ENCODE assay signal across 11 cellular contexts in the genomic region with DNA sequence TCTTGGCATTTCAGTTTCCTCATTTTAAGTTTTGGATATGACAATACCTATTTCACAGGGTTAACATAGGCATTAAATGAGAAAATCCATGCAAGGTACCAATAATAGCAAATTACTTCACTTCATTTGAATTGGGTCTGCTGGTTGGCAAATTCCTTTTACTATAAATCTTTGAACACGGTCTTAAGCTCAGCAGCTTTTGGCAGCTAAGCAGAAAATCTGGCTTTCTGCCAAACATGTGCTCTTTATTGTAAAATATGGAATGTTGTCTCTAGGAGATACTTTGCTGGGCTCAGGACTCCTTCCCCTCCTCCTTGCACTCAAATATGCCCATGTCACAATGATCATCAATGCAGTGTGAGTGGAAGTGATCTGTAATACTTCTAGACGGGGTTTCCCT. TPM values are rescaled to one million over a fixed set of nuclear protein-coding genes. Genes with fewer than 3 reads are reported as not detected.
DNase-seq lines count a peak whose midpoint lies in the region; ATAC-seq and TF ChIP-seq lines count a peak whose summit lies in the region.
"Had no signal": no experiment of that assay in that cellular context is flagged by ENCODE, and none has a peak within 500 bp of the region (broad histone marks: within the 10 kb centered on the region; RNA-seq: fewer than 3 reads in every experiment).

No MANE protein-coding gene starts in this region.

- H3K4me1 Mint-ChIP-seq in activated CD8-positive, alpha-beta T cell treated with anti-CD3 and anti-CD28 coated beads, Interleukin-2, amount 10 ng/mL, durations not matched to agents 7 days and 5 days (ENCODE audit: low read depth): no peaks in the 10 kb centered on the region
- H3K4me1 Mint-ChIP-seq in WTC11: no peaks in the 10 kb centered on the region

- no peaks in the 10 kb centered on the region for H3K9me3 Mint-ChIP-seq in activated CD8-positive, alpha-beta T cell treated with anti-CD3 and anti-CD28 coated beads, Interleukin-2, amount 10 ng/mL, durations not matched to agents 7 days and 5 days (ENCODE audit: insufficient read depth)
- peaks cover 18% of the 10 kb centered on the region for H3K9me3 Mint-ChIP-seq in WTC11

- no peak overlapping the region for H3K4me3 ChIP-seq in brain microvascular endothelial cell (ENCODE audit: low read depth, low read length)
- H3K4me3 ChIP-seq: heart right ventricle had no signal

- H3K36me3 Mint-ChIP-seq in activated CD8-positive, alpha-beta T cell treated with anti-CD3 and anti-CD28 coated beads, Interleukin-2, amount 10 ng/mL, durations not matched to agents 7 days and 5 days (ENCODE audit: low read depth): no peaks in the 10 kb centered on the region
- no peaks in the 10 kb centered on the region for H3K36me3 Mint-ChIP-seq in WTC11

- TF ChIP-seq CTCF in brain microvascular endothelial cell (IDR thresholded peaks at IDR 0.05; ENCODE audit: low read depth, low read length, missing control alignments): no peak
- no peak for TF ChIP-seq CTCF in WTC11 (IDR thresholded peaks at IDR 0.05)

- in situ Hi-C loops in brain microvascular endothelial cell (cut with HindIII; ENCODE audit: low pct_ligation_motif_present, low sequenced_read_pairs): no loop called here

- DNase-seq in NCI-H510A treated with DMSO at 0.1 percent for 48 hours (lab: John Stamatoyannopoulos, UW) (peak; percentile 36), NCI-H510A (lab: John Stamatoyannopoulos, UW) (no peak), NCI-H2171 (lab: John Stamatoyannopoulos, UW) (peak; percentile 22), brain microvascular endothelial cell (peak; percentile 49), sciatic nerve (ENCODE audit: low spot score) (no peak), SIG-M5 (lab: John Stamatoyannopoulos, UW) (no peak), WTC11 (ENCODE audit: low spot score) (no peak)
- no peak for DNase-seq in activated CD8-positive, alpha-beta T cell treated with anti-CD3 and anti-CD28 coated beads, Interleukin-2, amount 10 ng/mL, durations not matched to agents 7 days and 5 days
- DNase-seq: T1000 had no signal

- peaks cover 5% of the 10 kb centered on the region for H3K27me3 Mint-ChIP-seq in activated CD8-positive, alpha-beta T cell treated with anti-CD3 and anti-CD28 coated beads, Interleukin-2, amount 10 ng/mL, durations not matched to agents 7 days and 5 days (ENCODE audit: low read depth)
- H3K27me3 Mint-ChIP-seq in WTC11 (ENCODE audit: low read depth): no peaks in the 10 kb centered on the region

- no peaks in the 10 kb centered on the region for H3K36me3 ChIP-seq in brain microvascular endothelial cell (replicated peaks)
- H3K36me3 ChIP-seq: heart right ventricle had no signal

- no peak overlapping the region for H3K27ac ChIP-seq in brain microvascular endothelial cell
- H3K27ac ChIP-seq: heart right ventricle had no signal

- ATAC-seq in sciatic nerve (peak; percentile 65), WTC11 (no peak)
- ATAC-seq in activated CD8-positive, alpha-beta T cell treated with anti-CD3 and anti-CD28 coated beads, Interleukin-2, amount 10 ng/mL, durations not matched to agents 7 days and 5 days: no peak

- CTCF ChIA-PET in activated CD8-positive, alpha-beta T cell treated with anti-CD3 and anti-CD28 coated beads, Interleukin-2, amount 10 ng/mL, durations not matched to agents 7 days and 5 days (lab: Charles Lee): no interaction called here
- CTCF ChIA-PET in WTC11 (lab: Charles Lee): interaction anchor here (1.0 kb wide), 1 partner anchor 89 kb away, joined by 3 read pairs; no protein-coding TSS in a partner anchor

- H3K27ac Mint-ChIP-seq in activated CD8-positive, alpha-beta T cell treated with anti-CD3 and anti-CD28 coated beads, Interleukin-2, amount 10 ng/mL, durations not matched to agents 7 days and 5 days: no peak overlapping the region
- no peak overlapping the region for H3K27ac Mint-ChIP-seq in WTC11

- no peak overlapping the region for H3K4me3 Mint-ChIP-seq in activated CD8-positive, alpha-beta T cell treated with anti-CD3 and anti-CD28 coated beads, Interleukin-2, amount 10 ng/mL, durations not matched to agents 7 days and 5 days
- no peak overlapping the region for H3K4me3 Mint-ChIP-seq in WTC11

- intact Hi-C loops in sciatic nerve (cut with DNase I): no loop called here

- POLR2A ChIA-PET in activated CD8-positive, alpha-beta T cell treated with anti-CD3 and anti-CD28 coated beads, Interleukin-2, amount 10 ng/mL, durations not matched to agents 7 days and 5 days (lab: Charles Lee): no interaction called here
- POLR2A ChIA-PET in WTC11 (lab: Charles Lee): no interaction called here

- H3K27me3 ChIP-seq in brain microvascular endothelial cell (replicated peaks): no peaks in the 10 kb centered on the region
- H3K27me3 ChIP-seq: heart right ventricle had no signal

TF ChIP-seq in WTC11, 78 proteins besides CTCF, POLR2A, EP300 and RAD21 (continues in another document):
- TF ChIP-seq TCF7 (CRISPR knock-in tag; IDR thresholded peaks at IDR 0.05; ENCODE audit: low read depth): no peak
- no peak for TF ChIP-seq NR1H2 (CRISPR knock-in tag; IDR thresholded peaks at IDR 0.05)
- TF ChIP-seq, protein P1, sequence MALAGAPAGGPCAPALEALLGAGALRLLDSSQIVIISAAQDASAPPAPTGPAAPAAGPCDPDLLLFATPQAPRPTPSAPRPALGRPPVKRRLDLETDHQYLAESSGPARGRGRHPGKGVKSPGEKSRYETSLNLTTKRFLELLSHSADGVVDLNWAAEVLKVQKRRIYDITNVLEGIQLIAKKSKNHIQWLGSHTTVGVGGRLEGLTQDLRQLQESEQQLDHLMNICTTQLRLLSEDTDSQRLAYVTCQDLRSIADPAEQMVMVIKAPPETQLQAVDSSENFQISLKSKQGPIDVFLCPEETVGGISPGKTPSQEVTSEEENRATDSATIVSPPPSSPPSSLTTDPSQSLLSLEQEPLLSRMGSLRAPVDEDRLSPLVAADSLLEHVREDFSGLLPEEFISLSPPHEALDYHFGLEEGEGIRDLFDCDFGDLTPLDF (CRISPR knock-in tag; IDR thresholded peaks at IDR 0.05): no peak
- no peak for TF ChIP-seq RELA (CRISPR knock-in tag; IDR thresholded peaks at IDR 0.05; ENCODE audit: borderline replicate concordance)
- no peak for TF ChIP-seq OVOL2 (CRISPR knock-in tag; IDR thresholded peaks at IDR 0.05; ENCODE audit: borderline replicate concordance)
- TF ChIP-seq FOXK1 (CRISPR knock-in tag; IDR thresholded peaks at IDR 0.05): no peak
- no peak for TF ChIP-seq ZNF138 (CRISPR knock-in tag; conservative IDR thresholded peaks at IDR 0.05)
- TF ChIP-seq, protein P2, sequence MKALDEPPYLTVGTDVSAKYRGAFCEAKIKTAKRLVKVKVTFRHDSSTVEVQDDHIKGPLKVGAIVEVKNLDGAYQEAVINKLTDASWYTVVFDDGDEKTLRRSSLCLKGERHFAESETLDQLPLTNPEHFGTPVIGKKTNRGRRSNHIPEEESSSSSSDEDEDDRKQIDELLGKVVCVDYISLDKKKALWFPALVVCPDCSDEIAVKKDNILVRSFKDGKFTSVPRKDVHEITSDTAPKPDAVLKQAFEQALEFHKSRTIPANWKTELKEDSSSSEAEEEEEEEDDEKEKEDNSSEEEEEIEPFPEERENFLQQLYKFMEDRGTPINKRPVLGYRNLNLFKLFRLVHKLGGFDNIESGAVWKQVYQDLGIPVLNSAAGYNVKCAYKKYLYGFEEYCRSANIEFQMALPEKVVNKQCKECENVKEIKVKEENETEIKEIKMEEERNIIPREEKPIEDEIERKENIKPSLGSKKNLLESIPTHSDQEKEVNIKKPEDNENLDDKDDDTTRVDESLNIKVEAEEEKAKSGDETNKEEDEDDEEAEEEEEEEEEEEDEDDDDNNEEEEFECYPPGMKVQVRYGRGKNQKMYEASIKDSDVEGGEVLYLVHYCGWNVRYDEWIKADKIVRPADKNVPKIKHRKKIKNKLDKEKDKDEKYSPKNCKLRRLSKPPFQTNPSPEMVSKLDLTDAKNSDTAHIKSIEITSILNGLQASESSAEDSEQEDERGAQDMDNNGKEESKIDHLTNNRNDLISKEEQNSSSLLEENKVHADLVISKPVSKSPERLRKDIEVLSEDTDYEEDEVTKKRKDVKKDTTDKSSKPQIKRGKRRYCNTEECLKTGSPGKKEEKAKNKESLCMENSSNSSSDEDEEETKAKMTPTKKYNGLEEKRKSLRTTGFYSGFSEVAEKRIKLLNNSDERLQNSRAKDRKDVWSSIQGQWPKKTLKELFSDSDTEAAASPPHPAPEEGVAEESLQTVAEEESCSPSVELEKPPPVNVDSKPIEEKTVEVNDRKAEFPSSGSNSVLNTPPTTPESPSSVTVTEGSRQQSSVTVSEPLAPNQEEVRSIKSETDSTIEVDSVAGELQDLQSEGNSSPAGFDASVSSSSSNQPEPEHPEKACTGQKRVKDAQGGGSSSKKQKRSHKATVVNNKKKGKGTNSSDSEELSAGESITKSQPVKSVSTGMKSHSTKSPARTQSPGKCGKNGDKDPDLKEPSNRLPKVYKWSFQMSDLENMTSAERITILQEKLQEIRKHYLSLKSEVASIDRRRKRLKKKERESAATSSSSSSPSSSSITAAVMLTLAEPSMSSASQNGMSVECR (CRISPR knock-in tag; IDR thresholded peaks at IDR 0.05; ENCODE audit: borderline replicate concordance): no peak
- TF ChIP-seq SP1 (CRISPR knock-in tag; conservative IDR thresholded peaks at IDR 0.05): no peak
- TF ChIP-seq, protein P3, sequence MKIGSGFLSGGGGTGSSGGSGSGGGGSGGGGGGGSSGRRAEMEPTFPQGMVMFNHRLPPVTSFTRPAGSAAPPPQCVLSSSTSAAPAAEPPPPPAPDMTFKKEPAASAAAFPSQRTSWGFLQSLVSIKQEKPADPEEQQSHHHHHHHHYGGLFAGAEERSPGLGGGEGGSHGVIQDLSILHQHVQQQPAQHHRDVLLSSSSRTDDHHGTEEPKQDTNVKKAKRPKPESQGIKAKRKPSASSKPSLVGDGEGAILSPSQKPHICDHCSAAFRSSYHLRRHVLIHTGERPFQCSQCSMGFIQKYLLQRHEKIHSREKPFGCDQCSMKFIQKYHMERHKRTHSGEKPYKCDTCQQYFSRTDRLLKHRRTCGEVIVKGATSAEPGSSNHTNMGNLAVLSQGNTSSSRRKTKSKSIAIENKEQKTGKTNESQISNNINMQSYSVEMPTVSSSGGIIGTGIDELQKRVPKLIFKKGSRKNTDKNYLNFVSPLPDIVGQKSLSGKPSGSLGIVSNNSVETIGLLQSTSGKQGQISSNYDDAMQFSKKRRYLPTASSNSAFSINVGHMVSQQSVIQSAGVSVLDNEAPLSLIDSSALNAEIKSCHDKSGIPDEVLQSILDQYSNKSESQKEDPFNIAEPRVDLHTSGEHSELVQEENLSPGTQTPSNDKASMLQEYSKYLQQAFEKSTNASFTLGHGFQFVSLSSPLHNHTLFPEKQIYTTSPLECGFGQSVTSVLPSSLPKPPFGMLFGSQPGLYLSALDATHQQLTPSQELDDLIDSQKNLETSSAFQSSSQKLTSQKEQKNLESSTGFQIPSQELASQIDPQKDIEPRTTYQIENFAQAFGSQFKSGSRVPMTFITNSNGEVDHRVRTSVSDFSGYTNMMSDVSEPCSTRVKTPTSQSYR (CRISPR knock-in tag; IDR thresholded peaks at IDR 0.05): no peak

RNA-seq across cellular contexts. Expression of a gene that starts 16.8 kb away (rescaled TPM):
- not detected for total RNA-seq in sciatic nerve
- total RNA-seq in activated CD8-positive, alpha-beta T cell treated with anti-CD3 and anti-CD28 coated beads, Interleukin-2, amount 10 ng/mL, durations not matched to agents 7 days and 5 days: not detected
- 0.11 TPM in 1 of 3 replicates, not detected in the others for total RNA-seq in WTC11 (2021)
- total RNA-seq: chondrocyte, heart right ventricle had no signal

RNA-seq across cellular contexts. Expression of a gene that starts 24.9 kb away (rescaled TPM):
- total RNA-seq in sciatic nerve (not detected), WTC11 (2021) (not detected in 3 replicates)
- total RNA-seq in activated CD8-positive, alpha-beta T cell treated with anti-CD3 and anti-CD28 coated beads, Interleukin-2, amount 10 ng/mL, durations not matched to agents 7 days and 5 days: not detected
- total RNA-seq: chondrocyte, heart right ventricle had no signal

Comparison
In these comparisons a context has a peak if more than half of its experiments do, and no peak if none do; other contexts are left out.
1. DNase-seq: peak in NCI-H510A treated with DMSO at 0.1 percent for 48 hours (single experiment), NCI-H2171 (single experiment) and brain microvascular endothelial cell (single experiment); none in NCI-H510A (single experiment), sciatic nerve (single experiment), SIG-M5 (single experiment), activated CD8-positive, alpha-beta T cell treated with anti-CD3 and anti-CD28 coated beads, Interleukin-2, amount 10 ng/mL, durations not matched to agents 7 days and 5 days (single experiment) and WTC11 (single experiment).